17 cellular contexts compared by ENCODE assay signal in the genomic region with DNA sequence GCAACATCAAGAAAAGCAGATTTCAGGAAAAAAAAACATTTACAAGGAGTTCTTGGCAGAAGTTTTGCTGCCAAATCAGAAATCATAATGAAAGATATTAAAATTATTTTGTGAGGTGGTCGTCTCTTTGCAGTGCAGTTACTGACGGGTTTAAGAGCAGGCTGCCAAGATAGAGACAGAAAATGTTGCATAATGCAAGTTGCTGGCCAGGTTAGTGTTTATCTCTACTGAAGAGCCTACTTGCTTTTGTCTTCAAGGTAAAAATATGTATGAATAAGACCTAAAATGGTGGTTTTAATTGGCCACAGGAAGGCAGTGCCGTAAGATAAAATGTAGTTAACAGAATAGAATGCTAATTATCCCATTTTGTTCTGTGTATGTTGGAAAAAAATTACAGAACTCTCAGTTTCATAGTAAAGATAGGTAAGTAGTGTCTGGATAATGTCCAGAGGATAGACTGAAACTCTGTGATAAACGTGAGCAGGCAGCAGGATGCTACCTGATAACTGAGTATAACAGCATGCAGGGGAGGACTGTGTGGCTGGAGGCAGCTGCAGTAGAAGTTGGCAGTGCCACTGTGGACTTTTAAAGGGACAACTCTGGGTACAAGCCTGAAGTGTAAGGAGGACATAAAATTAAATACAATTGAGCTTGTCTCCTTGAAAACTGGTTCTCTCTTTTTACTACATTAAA. TPM values are rescaled to one million over a fixed set of nuclear protein-coding genes. Genes with fewer than 3 reads are reported as not detected.
DNase-seq lines count a peak whose midpoint lies in the region; ATAC-seq, FAIRE-seq and TF ChIP-seq lines count a peak whose summit lies in the region.
"Had no signal": no experiment of that assay in that cellular context is flagged by ENCODE, and none has a peak within 500 bp of the region (broad histone marks: within the 10 kb centered on the region; RNA-seq: fewer than 3 reads in every experiment).

No MANE protein-coding gene starts in this region.

- peaks cover 0 to 31% (median 7%) of the 10 kb centered on the region in 4 donors for H3K36me3 ChIP-seq in right lobe of liver
- peaks cover 9 to 55% of the 10 kb centered on the region in 2 experiments for H3K36me3 ChIP-seq in HepG2 (replicated peaks in 1 of 2; ENCODE audit: control insufficient read depth in 1 of 2, insufficient read depth in 2 of 2, low read length in 2 of 2)
- H3K36me3 ChIP-seq in vagina, result peaks cover 0 to 30% of the 10 kb centered on the region in 2 donors

- H2AFZ ChIP-seq in HepG2 (ENCODE audit: low read length), result no peak overlapping the region

- in situ Hi-C loops in HepG2 (cut with HindIII; ENCODE audit: extremely low pct_ligation_motif_present, low pct_unique_long_range_greater_than_20kb), result no loop called here

- no TSS peak for BruUV-seq in HepG2 (replicated peaks; lab: Mats Ljungman, UMichigan)

- CTCF ChIA-PET in HepG2 (lab: Yijun Ruan, JAX; ENCODE audit: low intra/inter-chr PET ratio, low total read pairs), result no interaction called here

- intact Hi-C loops in right lobe of liver (cut with DNase I), result no loop called here
- intact Hi-C loops in HepG2 (cut with micrococcal nuclease; ENCODE audit: unreplicated experiment), result no loop called here
- intact Hi-C loops in vagina (cut with DNase I), result no loop called here

- H3K9me3 ChIP-seq in right lobe of liver (no peaks in the 10 kb centered on the region), HepG2 (ENCODE audit: low read length) (no peaks in the 10 kb centered on the region), vagina (no peaks in the 10 kb centered on the region)

- peaks cover 67% of the 10 kb centered on the region for H3K4me1 Mint-ChIP-seq in central memory CD8-positive, alpha-beta T cell
- H3K4me1 Mint-ChIP-seq in nephron (peaks cover 50% of the 10 kb centered on the region), immature natural killer cell (peaks cover 62 to 79% of the 10 kb centered on the region in 2 donors)

- no peak overlapping the region for H3K4me3 ChIP-seq in right lobe of liver
- H3K4me3 ChIP-seq in HepG2 (replicated peaks in 1 of 3; ENCODE audit: insufficient read depth in 1 of 3, low read depth in 2 of 3, low read length in 3 of 3), result no peak overlapping the region
- H3K4me3 ChIP-seq in vagina, result no peak overlapping the region

- H3K27ac ChIP-seq in right lobe of liver (peak overlapping the region in 2 of 3 donors; percentile 28 to 47), HepG2 (ENCODE audit: extremely low read length, insufficient read depth, low read length) (no peak overlapping the region), vagina (peak overlapping the region; percentile 78)

- DNase-seq in right lobe of liver (no peak), HepG2 (ENCODE audit: low spot score) (no peak), vagina (ENCODE audit: extremely low spot score in 2 of 2) (peak in 1 of 2 donors; percentile 44), immature natural killer cell (no peak), T-helper 2 cell (no peak), NCI-H146 treated with DMSO at 0.1 percent for 48 hours (lab: John Stamatoyannopoulos, UW; ENCODE audit: unreplicated experiment) (no peak)
- no peak for DNase-seq in central memory CD8-positive, alpha-beta T cell (ENCODE audit: low spot score in 2 of 2)
- DNase-seq: activated CD4-positive, alpha-beta memory T cell treated with anti-CD3 and anti-CD28 coated beads for 36 hours; activated T-cell treated with anti-CD3 and anti-CD28 coated beads, Interleukin-2, amount 50 U/mL, for 72 hours; NCI-H774; SHP77 treated with DMSO at 0.1 percent for 48 hours had no signal

- peaks cover 0 to 54% (median 12%) of the 10 kb centered on the region in 4 donors for H3K4me1 ChIP-seq in right lobe of liver
- H3K4me1 ChIP-seq in HepG2 (ENCODE audit: insufficient read depth, low read length), result peaks cover 28% of the 10 kb centered on the region
- peaks cover 96% of the 10 kb centered on the region for H3K4me1 ChIP-seq in vagina

- no peaks in the 10 kb centered on the region for H3K9me3 Mint-ChIP-seq in central memory CD8-positive, alpha-beta T cell
- H3K9me3 Mint-ChIP-seq in nephron (no peaks in the 10 kb centered on the region), immature natural killer cell (no peaks in the 10 kb centered on the region)
- H3K9me3 Mint-ChIP-seq: activated CD4-positive, alpha-beta memory T cell treated with anti-CD3 and anti-CD28 coated beads for 36 hours; activated T-cell treated with anti-CD3 and anti-CD28 coated beads, Interleukin-2, amount 50 U/mL, for 72 hours; stimulated activated effector memory CD8-positive, alpha-beta T cell treated with anti-CD3 and anti-CD28 coated beads, Interleukin-12 subunit alpha, Interleukin-12 subunit beta, amount 100 ng/mL, for 72 hours had no signal

- POLR2A ChIA-PET in HepG2 (lab: Yijun Ruan, JAX), result interaction anchor here (1.4 kb wide), 1 partner anchor 14 kb away, joined by 3 read pairs; no protein-coding TSS in a partner anchor

- TF ChIP-seq POLR2A in right lobe of liver (IDR thresholded peaks at IDR 0.05) (no peak), HepG2 (IDR thresholded peaks at IDR 0.05; ENCODE audit: insufficient read depth in 1 of 2, low read depth in 2 of 2, low read length in 2 of 2) (no peak), vagina (IDR thresholded peaks at IDR 0.05) (no peak)

- H3K79me2 ChIP-seq in HepG2 (ENCODE audit: insufficient read depth, low read length), result peaks cover 85% of the 10 kb centered on the region

- TF ChIP-seq CTCF in right lobe of liver (IDR thresholded peaks at IDR 0.05), result no peak
- TF ChIP-seq CTCF in HepG2 (CRISPR knock-in tag; IDR thresholded peaks at IDR 0.05), result no peak
- TF ChIP-seq CTCF in nephron (IDR thresholded peaks at IDR 0.05; ENCODE audit: unreplicated experiment in 3 of 3), result no peak
- no peak for TF ChIP-seq CTCF in vagina (IDR thresholded peaks at IDR 0.05)

- H3K9ac ChIP-seq in HepG2 (ENCODE audit: insufficient read depth, low read depth, low read length), result no peak overlapping the region

- peaks cover 37% of the 10 kb centered on the region for H4K20me1 ChIP-seq in HepG2 (ENCODE audit: insufficient read depth, low read length)

- 24% methylated on average over 4 of the region's 4 CpGs for WGBS in right lobe of liver (ENCODE audit: insufficient coverage, low coverage, low lambda C conversion rate, missing lambda C conversion rate)
- 95% methylated on average over 4 of the region's 4 CpGs for WGBS in HepG2 (ENCODE audit: low lambda C conversion rate)

- FAIRE-seq in HepG2 (lab: Jason Lieb, UNC), result no peak
- FAIRE-seq: endometrium, H54, TTC549, urothelium cell line had no signal

- ATAC-seq in right lobe of liver (peak; percentile 40 to 66 (median 64)), HepG2 (no peak)
- no peak for ATAC-seq in central memory CD8-positive, alpha-beta T cell (replicated peaks; ENCODE audit: extremely low read depth, poor library complexity, severe bottlenecking)
- ATAC-seq: activated T-cell treated with anti-CD3 and anti-CD28 coated beads, Interleukin-2, amount 50 U/mL, for 72 hours; stimulated activated effector memory CD8-positive, alpha-beta T cell treated with anti-CD3 and anti-CD28 coated beads, Interleukin-12 subunit alpha, Interleukin-12 subunit beta, amount 100 ng/mL, for 72 hours had no signal

- H3K4me3 Mint-ChIP-seq in central memory CD8-positive, alpha-beta T cell, result no peak overlapping the region
- H3K4me3 Mint-ChIP-seq in nephron, result no peak overlapping the region
- H3K4me3 Mint-ChIP-seq in immature natural killer cell, result no peak overlapping the region
- H3K4me3 Mint-ChIP-seq: activated CD4-positive, alpha-beta memory T cell treated with anti-CD3 and anti-CD28 coated beads for 36 hours; stimulated activated effector memory CD8-positive, alpha-beta T cell treated with anti-CD3 and anti-CD28 coated beads, Interleukin-12 subunit alpha, Interleukin-12 subunit beta, amount 100 ng/mL, for 72 hours had no signal

- H3K4me2 ChIP-seq in HepG2 (ENCODE audit: low read depth, low read length), result no peak overlapping the region

- H3K36me3 Mint-ChIP-seq in central memory CD8-positive, alpha-beta T cell (ENCODE audit: insufficient read depth), result peaks cover 21% of the 10 kb centered on the region
- H3K36me3 Mint-ChIP-seq in nephron (ENCODE audit: low read depth), result peaks cover 63% of the 10 kb centered on the region
- H3K36me3 Mint-ChIP-seq in immature natural killer cell, result peaks cover 13 to 20% (median 17%) of the 10 kb centered on the region in 3 donors

- H3K27ac Mint-ChIP-seq in central memory CD8-positive, alpha-beta T cell (ENCODE audit: low read depth), result peak overlapping the region; percentile 81
- peak overlapping the region in 2 of 3 experiments; percentile 10 to 38 for H3K27ac Mint-ChIP-seq in nephron
- peak overlapping the region in 3 of 6 donors; percentile 41 to 72 (median 43) for H3K27ac Mint-ChIP-seq in immature natural killer cell
- H3K27ac Mint-ChIP-seq: activated CD4-positive, alpha-beta memory T cell treated with anti-CD3 and anti-CD28 coated beads for 36 hours; activated T-cell treated with anti-CD3 and anti-CD28 coated beads, Interleukin-2, amount 50 U/mL, for 72 hours; stimulated activated effector memory CD8-positive, alpha-beta T cell treated with anti-CD3 and anti-CD28 coated beads, Interleukin-12 subunit alpha, Interleukin-12 subunit beta, amount 100 ng/mL, for 72 hours had no signal

- no peak for TF ChIP-seq RAD21 in HepG2 (CRISPR knock-in tag; IDR thresholded peaks at IDR 0.05)

- no peaks in the 10 kb centered on the region for H3K27me3 Mint-ChIP-seq in central memory CD8-positive, alpha-beta T cell
- no peaks in the 10 kb centered on the region for H3K27me3 Mint-ChIP-seq in nephron (ENCODE audit: low read depth)
- peaks cover 0 to 2% (median 2%) of the 10 kb centered on the region in 3 donors for H3K27me3 Mint-ChIP-seq in immature natural killer cell (ENCODE audit: low read depth in 3 of 3)
- H3K27me3 Mint-ChIP-seq: activated CD4-positive, alpha-beta memory T cell treated with anti-CD3 and anti-CD28 coated beads for 36 hours had no signal

- TF ChIP-seq EP300 in HepG2 (IDR thresholded peaks at IDR 0.05; ENCODE audit: low read depth in 2 of 2, low read length in 2 of 2), result no peak
- no peak for TF ChIP-seq EP300 in HepG2 (CRISPR knock-in tag; IDR thresholded peaks at IDR 0.05; ENCODE audit: borderline replicate concordance)

- H3K27me3 ChIP-seq in right lobe of liver (no peaks in the 10 kb centered on the region), HepG2 (ENCODE audit: control insufficient read depth in 1 of 2, insufficient read depth in 2 of 2, low read length in 2 of 2) (no peaks in the 10 kb centered on the region), vagina (no peaks in the 10 kb centered on the region)

RNA-seq across cellular contexts. Expression of gene FOXO3, which starts 13.9 kb away (rescaled TPM):
- total RNA-seq in right lobe of liver (10 to 100 TPM; 18.1 to 45.2 (median 23.8) TPM), HepG2 (2016; rRNA removed; fragmentation: Illumina TruSeq; extraction: Trizol) (16.0 and 16.9 TPM in 2 replicates), vagina (110 TPM)
- 32.6 and 35.1 TPM in 2 replicates for total RNA-seq in HepG2 (2016; cell fraction: cytosol; rRNA removed; fragmentation: Illumina TruSeq; extraction: Trizol; ENCODE audit: low read depth)
- 15.7 and 15.9 TPM in 2 replicates for total RNA-seq in HepG2 (2016; cell fraction: insoluble cytoplasmic fraction; rRNA removed; fragmentation: Illumina TruSeq; extraction: Trizol)
- total RNA-seq in HepG2 (2016; cell fraction: membrane; rRNA removed; fragmentation: Illumina TruSeq; extraction: Trizol), result 26.2 and 29.7 TPM in 2 replicates
- total RNA-seq in HepG2 (2016; cell fraction: nucleus; rRNA removed; fragmentation: Illumina TruSeq; extraction: Trizol), result 14.0 and 14.8 TPM in 2 replicates
- polyA plus RNA-seq in HepG2 (2011; rRNA removed) (21.3 and 22.5 TPM in 2 replicates), immature natural killer cell (10 to 100 TPM; 20.3 to 41.3 (median 36.4) TPM)
- polyA plus RNA-seq in HepG2 (2011; cell fraction: cytosol; rRNA removed), result 14.1 and 14.6 TPM in 2 replicates
- polyA plus RNA-seq in HepG2 (2011; cell fraction: nucleus; rRNA removed), result 17.2 and 17.5 TPM in 2 replicates
- polyA plus RNA-seq in HepG2 (2012), result 16.0 and 18.2 TPM in 2 replicates
- polyA plus RNA-seq in HepG2 (2016; cell fraction: cytosol; fragmentation: Illumina TruSeq; extraction: Trizol; ENCODE audit: low read depth), result 0.35 and 0.42 TPM in 2 replicates
- 11.8 and 12.6 TPM in 2 replicates for polyA plus RNA-seq in HepG2 (2016; cell fraction: insoluble cytoplasmic fraction; fragmentation: Illumina TruSeq; extraction: Trizol; ENCODE audit: low read depth)
- 1.3 and 1.4 TPM in 2 replicates for polyA plus RNA-seq in HepG2 (2016; cell fraction: membrane; fragmentation: Illumina TruSeq; extraction: Trizol; ENCODE audit: low read depth)
- polyA plus RNA-seq in HepG2 (2016; cell fraction: nucleus; fragmentation: Illumina TruSeq; extraction: Trizol; ENCODE audit: insufficient read depth, low read depth), result 10.9 and 12.0 TPM in 2 replicates
- polyA minus RNA-seq in HepG2 (2011; rRNA and poly(A)+ RNA removed; ENCODE audit: low replicate concordance), result 76.4 and 181 TPM in 2 replicates
- polyA minus RNA-seq in HepG2 (2011; cell fraction: cytosol; rRNA and poly(A)+ RNA removed), result 34.7 and 39.1 TPM in 2 replicates
- polyA minus RNA-seq in HepG2 (2011; cell fraction: nucleus; rRNA and poly(A)+ RNA removed), result 43.9 and 53.5 TPM in 2 replicates

Comparison
In these comparisons a context has a peak if more than half of its experiments do, and no peak if none do; other contexts are left out.
1. ATAC-seq: peak in right lobe of liver (4 of 4); none in HepG2 (single experiment) and central memory CD8-positive, alpha-beta T cell (single experiment).